Comparison of ENCODE assay signal across 8 cellular contexts in genomic region chr14:94080606-94081385, GRCh38. TPM values are rescaled to one million over a fixed set of nuclear protein-coding genes. Genes with fewer than 3 reads are reported as not detected.
A peak's percentile ranks its signal among the peaks of the same experiment; 100 is the strongest.
DNase-seq lines count a peak whose midpoint lies in the region; ATAC-seq and TF ChIP-seq lines count a peak whose summit lies in the region.

DDX24 (minus strand) TSS chr14:94081202; CDS start chr14:94079742, 1,460 bp downstream.
IFI27L1 (plus strand) TSS chr14:94081310; CDS start chr14:94096938, 15,628 bp downstream.

- H3K4me1 Mint-ChIP-seq in CD8-positive, alpha-beta T cell (ENCODE audit: low read depth): peaks cover 48% of the 10 kb centered on the region

- CTCF ChIA-PET in CD8-positive, alpha-beta T cell (lab: Charles Lee): interaction anchor here (0.8 to 4.0 kb wide), 9 partner anchors 9 to 141 kb away, joined by 3 to 20 read pairs (median 3); no protein-coding TSS in a partner anchor

- no peaks in the 10 kb centered on the region for H3K27me3 Mint-ChIP-seq in CD8-positive, alpha-beta T cell (ENCODE audit: low read depth)

- H3K4me1 ChIP-seq in CD8-positive, alpha-beta T cell (ENCODE audit: insufficient read depth, low read length): peaks cover 38% of the 10 kb centered on the region

- peak within 1 kb of the TSS; percentile 98 for H3K27ac ChIP-seq in CD8-positive, alpha-beta T cell (ENCODE audit: low read depth, low read length)

- peak within 1 kb of the TSS; percentile 99 for H3K4me3 Mint-ChIP-seq in CD8-positive, alpha-beta T cell

- intact Hi-C loops in CD8-positive, alpha-beta T cell (cut with DNase I, micrococcal nuclease): loop anchor here (1.0 to 5.0 kb wide), 10 partner anchors 14 to 1452 kb away; partner anchors contain the start of genes IFI27L2 (in 2 of the 2), BTBD7 (in 1 of the 2), GOLGA5 (in 1 of the 2) and OTUB2 (in 1 of the 2)

- ATAC-seq in CD8-positive, alpha-beta T cell: peak; percentile 93
- ATAC-seq in GM19467 (IDR thresholded peaks at IDR 0.05; ENCODE audit: unreplicated experiment): peak; percentile 97

- TF ChIP-seq CTCF in CD8-positive, alpha-beta T cell (IDR thresholded peaks at IDR 0.05): no peak

- peak; percentile 94 to 98 (median 96) for DNase-seq in CD8-positive, alpha-beta T cell
- peak; percentile 82 for DNase-seq in HS-27A (ENCODE audit: low read depth)
- peak; percentile 77 for DNase-seq in NK-92 (lab: John Stamatoyannopoulos, UW; ENCODE audit: unreplicated experiment)
- DNase-seq in activated CD8-positive, alpha-beta memory T cell treated with anti-CD3 and anti-CD28 coated beads for 24 hours: peak; percentile 96
- DNase-seq in effector CD8-positive, alpha-beta T cell (lab: John Stamatoyannopoulos, UW): peak; percentile 91
- DNase-seq in lung microvascular endothelial cell (ENCODE audit: low read depth in 2 of 2): peak; percentile 96
- peak; percentile 89 to 93 (median 93) for DNase-seq in stimulated activated CD4-positive, alpha-beta T cell treated with anti-CD3 and anti-CD28 coated beads, TNF-alpha, amount 100 ng/mL, for 48 hours (ENCODE audit: low read depth in 3 of 3)

- H3K9me3 ChIP-seq in CD8-positive, alpha-beta T cell (ENCODE audit: low read length): no peaks in the 10 kb centered on the region

- peak within 1 kb of the TSS; percentile 87 for H3K4me3 ChIP-seq in CD8-positive, alpha-beta T cell (ENCODE audit: low read depth, low read length)

- no peaks in the 10 kb centered on the region for H3K36me3 ChIP-seq in CD8-positive, alpha-beta T cell (ENCODE audit: insufficient read depth, low read length)

- H3K36me3 Mint-ChIP-seq in CD8-positive, alpha-beta T cell: peaks cover 51% of the 10 kb centered on the region

- no peaks in the 10 kb centered on the region for H3K27me3 ChIP-seq in CD8-positive, alpha-beta T cell (ENCODE audit: insufficient read depth, low read length)

- no peaks in the 10 kb centered on the region for H3K9me3 Mint-ChIP-seq in CD8-positive, alpha-beta T cell

- POLR2A ChIA-PET in CD8-positive, alpha-beta T cell (lab: Charles Lee): interaction anchor here (0.8 to 1.8 kb wide), 16 partner anchors 9 to 94 kb away, joined by 3 to 9 read pairs (median 3); partner anchors contain the start of genes OTUB2 and PPP4R4

- H3K27ac Mint-ChIP-seq in CD8-positive, alpha-beta T cell: peak within 1 kb of the TSS; percentile 99

RNA-seq across cellular contexts. Expression of gene DDX24, which starts in this region (rescaled TPM):
- 100 to 1,000 TPM; 769 to 779 TPM for total RNA-seq in CD8-positive, alpha-beta T cell
- 53.8 and 79.8 TPM in 2 replicates for total RNA-seq in lung microvascular endothelial cell

RNA-seq across cellular contexts. Expression of gene IFI27L1, which starts in this region (rescaled TPM):
- 10 to 100 TPM in 1 of 2 experiments, 1 to 10 TPM in 1; 8.4 to 13.4 TPM for total RNA-seq in CD8-positive, alpha-beta T cell
- total RNA-seq in lung microvascular endothelial cell: 8.3 and 14.2 TPM in 2 replicates

Comparison
In these comparisons a context has a peak if more than half of its experiments do, and no peak if none do; other contexts are left out.
1. Peak in every context shown above with its lines: DNase-seq, ATAC-seq, H3K4me3 ChIP-seq and H3K27ac ChIP-seq.